Comparison of ENCODE assay signal across 8 cellular contexts in genomic region chr15:89057506-89058133, GRCh38. TPM values are rescaled to one million over a fixed set of nuclear protein-coding genes. Genes with fewer than 3 reads are reported as not detected.
A peak's percentile ranks its signal among the peaks of the same experiment; 100 is the strongest.
DNase-seq lines count a peak whose midpoint lies in the region; ATAC-seq and TF ChIP-seq lines count a peak whose summit lies in the region.

No MANE protein-coding gene starts in this region.

- H3K36me3 ChIP-seq in OCI-LY1 (ENCODE audit: insufficient read depth, low read length): no peaks in the 10 kb centered on the region
- H3K36me3 ChIP-seq in naive thymus-derived CD4-positive, alpha-beta T cell (ENCODE audit: control insufficient read depth in 2 of 3, insufficient read depth in 3 of 3, low read length in 3 of 3): no peaks in the 10 kb centered on the region

- H3K4me3 ChIP-seq in OCI-LY1 (ENCODE audit: low read depth, low read length, poor library complexity, severe bottlenecking) (no peak overlapping the region), epithelial cell of proximal tubule (ENCODE audit: low read depth, low read length) (no peak overlapping the region)
- no peak overlapping the region for H3K4me3 ChIP-seq in naive thymus-derived CD4-positive, alpha-beta T cell (ENCODE audit: low read length)

- peaks cover 0 to 3% (median 0%) of the 10 kb centered on the region in 5 donors for H3K27me3 Mint-ChIP-seq in naive thymus-derived CD4-positive, alpha-beta T cell
- H3K27me3 Mint-ChIP-seq in stimulated activated memory B cell treated with anti-CD40 and anti-IgM and Interleukin-4, amounts not matched to agents 10 μg/mL and 1 μg/mL and 100 μg/mL, for 72 hours: peaks cover 27% of the 10 kb centered on the region

- TF ChIP-seq CTCF in OCI-LY1 (IDR thresholded peaks at IDR 0.05; ENCODE audit: low read length) (peak; percentile 99), epithelial cell of proximal tubule (conservative IDR thresholded peaks at IDR 0.05; ENCODE audit: low read depth, low read length) (peak; percentile 99)

- no peaks in the 10 kb centered on the region for H4K20me1 ChIP-seq in OCI-LY1 (ENCODE audit: insufficient read depth, low read length)

- H3K27ac ChIP-seq in OCI-LY1 (ENCODE audit: low read depth, low read length, poor library complexity, severe bottlenecking): no peak overlapping the region
- no peak overlapping the region for H3K27ac ChIP-seq in naive thymus-derived CD4-positive, alpha-beta T cell (ENCODE audit: low read depth, low read length)

- POLR2A ChIA-PET in naive thymus-derived CD4-positive, alpha-beta T cell (lab: Charles Lee): interaction anchor here (0.9 to 1.8 kb wide), 2 partner anchors 31 to 121 kb away, joined by 4 to 9 read pairs; partner anchors contain the start of gene ABHD2

- CTCF ChIA-PET in naive thymus-derived CD4-positive, alpha-beta T cell (lab: Charles Lee): interaction anchor here (0.6 to 7.4 kb wide), 30 partner anchors 9 to 391 kb away, joined by 3 to 99 read pairs (median 4); partner anchors contain the start of gene ABHD2

- DNase-seq in NCI-H187 (lab: John Stamatoyannopoulos, UW) (peak; percentile 4 to 35), NCI-H187 treated with DMSO at 0.1 percent for 48 hours (lab: John Stamatoyannopoulos, UW) (no peak), epithelial cell of proximal tubule (ENCODE audit: low read depth) (no peak)
- peak; percentile 98 for DNase-seq in activated CD8-positive, alpha-beta memory T cell treated with anti-CD3 and anti-CD28 coated beads, Interleukin-2, amount 50 U/mL, for 48 hours
- peak; percentile 66 to 87 (median 78) for DNase-seq in naive thymus-derived CD4-positive, alpha-beta T cell

- H3K9me3 ChIP-seq in OCI-LY1 (ENCODE audit: low read length): no peaks in the 10 kb centered on the region
- no peaks in the 10 kb centered on the region for H3K9me3 ChIP-seq in naive thymus-derived CD4-positive, alpha-beta T cell (ENCODE audit: control insufficient read depth in 2 of 3, low read length in 3 of 3)

- H3K79me2 ChIP-seq in OCI-LY1 (ENCODE audit: insufficient read depth, low read length): no peaks in the 10 kb centered on the region

- peaks cover 0 to 3% (median 0%) of the 10 kb centered on the region in 5 donors for H3K36me3 Mint-ChIP-seq in naive thymus-derived CD4-positive, alpha-beta T cell
- H3K36me3 Mint-ChIP-seq in stimulated activated memory B cell treated with anti-CD40 and anti-IgM and Interleukin-4, amounts not matched to agents 10 μg/mL and 1 μg/mL and 100 μg/mL, for 72 hours: no peaks in the 10 kb centered on the region

- peak; percentile 86 for ATAC-seq in HG03432 (IDR thresholded peaks at IDR 0.05; ENCODE audit: unreplicated experiment)
- ATAC-seq in naive thymus-derived CD4-positive, alpha-beta T cell: peak; percentile 99
- peak; percentile 77 for ATAC-seq in stimulated activated memory B cell treated with anti-CD40 and anti-IgM and Interleukin-4, amounts not matched to agents 10 μg/mL and 1 μg/mL and 100 μg/mL, for 72 hours

- H3F3A ChIP-seq in OCI-LY1 (ENCODE audit: insufficient read depth, low read length): no peaks in the 10 kb centered on the region

- H3K4me2 ChIP-seq in OCI-LY1 (ENCODE audit: low read length): no peak overlapping the region; the same call in 1 of the 2 replicates

- H3K27ac Mint-ChIP-seq in naive thymus-derived CD4-positive, alpha-beta T cell: peak overlapping the region in 3 of 9 donors; percentile 25 to 62 (median 26)
- no peak overlapping the region for H3K27ac Mint-ChIP-seq in stimulated activated memory B cell treated with anti-CD40 and anti-IgM and Interleukin-4, amounts not matched to agents 10 μg/mL and 1 μg/mL and 100 μg/mL, for 72 hours

- H3K4me3 Mint-ChIP-seq in naive thymus-derived CD4-positive, alpha-beta T cell: no peak overlapping the region
- no peak overlapping the region for H3K4me3 Mint-ChIP-seq in stimulated activated memory B cell treated with anti-CD40 and anti-IgM and Interleukin-4, amounts not matched to agents 10 μg/mL and 1 μg/mL and 100 μg/mL, for 72 hours

- no peaks in the 10 kb centered on the region for H3K27me3 ChIP-seq in OCI-LY1 (ENCODE audit: insufficient read depth, low read length)
- no peaks in the 10 kb centered on the region for H3K27me3 ChIP-seq in naive thymus-derived CD4-positive, alpha-beta T cell (ENCODE audit: control insufficient read depth in 2 of 2, insufficient read depth in 2 of 2, low read length in 2 of 2)

- H3K4me1 ChIP-seq in OCI-LY1 (ENCODE audit: insufficient read depth, low read length, severe bottlenecking): peaks cover 5% of the 10 kb centered on the region
- H3K4me1 ChIP-seq in naive thymus-derived CD4-positive, alpha-beta T cell (ENCODE audit: control insufficient read depth in 2 of 2, insufficient read depth in 2 of 2, low read length in 2 of 2): no peaks in the 10 kb centered on the region

- H3K9me3 Mint-ChIP-seq in naive thymus-derived CD4-positive, alpha-beta T cell: peaks cover 0 to 2% (median 0%) of the 10 kb centered on the region in 11 donors
- no peaks in the 10 kb centered on the region for H3K9me3 Mint-ChIP-seq in stimulated activated memory B cell treated with anti-CD40 and anti-IgM and Interleukin-4, amounts not matched to agents 10 μg/mL and 1 μg/mL and 100 μg/mL, for 72 hours

- H2AFZ ChIP-seq in OCI-LY1 (ENCODE audit: low read length): no peak overlapping the region

- peaks cover 0 to 11% (median 5%) of the 10 kb centered on the region in 7 donors for H3K4me1 Mint-ChIP-seq in naive thymus-derived CD4-positive, alpha-beta T cell
- peaks cover 9% of the 10 kb centered on the region for H3K4me1 Mint-ChIP-seq in stimulated activated memory B cell treated with anti-CD40 and anti-IgM and Interleukin-4, amounts not matched to agents 10 μg/mL and 1 μg/mL and 100 μg/mL, for 72 hours

- H3K9ac ChIP-seq in OCI-LY1 (ENCODE audit: low read length): no peak overlapping the region

- intact Hi-C loops in naive thymus-derived CD4-positive, alpha-beta T cell (cut with micrococcal nuclease): loop anchor here (1.0 to 5.0 kb wide), 6 partner anchors 23 to 163 kb away; partner anchors contain the start of gene ABHD2 (in 1 of the 2)

- H3K9me2 ChIP-seq in OCI-LY1 (ENCODE audit: low read depth, low read length): no peaks in the 10 kb centered on the region

RNA-seq across cellular contexts. Expression of gene ABHD2, which starts 30.6 kb away (rescaled TPM):
- 32.9 and 45.9 TPM in 2 replicates for total RNA-seq in epithelial cell of proximal tubule
- 10 to 100 TPM; 43.6 to 85.0 (median 67.7) TPM for total RNA-seq in naive thymus-derived CD4-positive, alpha-beta T cell
- polyA plus RNA-seq in naive thymus-derived CD4-positive, alpha-beta T cell: 10 to 100 TPM; 19.4 to 21.9 TPM

Comparison
In these comparisons a context has a peak if more than half of its experiments do, and no peak if none do; other contexts are left out.
1. DNase-seq: peak in NCI-H187 (2 of 2), activated CD8-positive, alpha-beta memory T cell treated with anti-CD3 and anti-CD28 coated beads, Interleukin-2, amount 50 U/mL, for 48 hours (single experiment) and naive thymus-derived CD4-positive, alpha-beta T cell (9 of 9); none in NCI-H187 treated with DMSO at 0.1 percent for 48 hours (single experiment) and epithelial cell of proximal tubule (single experiment).
2. Peak in every context shown above with its lines, with median percentiles within 50 percentile points of each other: ATAC-seq.